Comparison of ENCODE assay signal across 12 cellular contexts in genomic region chr16:57530531-57531252, GRCh38. TPM values are rescaled to one million over a fixed set of nuclear protein-coding genes. Genes with fewer than 3 reads are reported as not detected.
DNase-seq lines count a peak whose midpoint lies in the region; ATAC-seq and TF ChIP-seq lines count a peak whose summit lies in the region.
"Had no signal": no experiment of that assay in that cellular context is flagged by ENCODE, and none has a peak within 500 bp of the region (broad histone marks: within the 10 kb centered on the region; RNA-seq: fewer than 3 reads in every experiment).

No MANE protein-coding gene starts in this region.

- no peak for ATAC-seq in Right ventricle myocardium superior (ENCODE audit: poor library complexity)
- ATAC-seq in Right ventricle myocardium inferior, result no peak
- no peak for ATAC-seq in upper lobe of right lung
- no peak for ATAC-seq in GM19351 (IDR thresholded peaks at IDR 0.05; ENCODE audit: unreplicated experiment)

- H3K27ac Mint-ChIP-seq in activated T-helper 1 cell treated with anti-CD3 and anti-CD28 coated beads, Interleukin-12 subunit alpha, Interleukin-12 subunit beta, Interleukin-2, Interleukin-4 antibody, amounts not matched to agents 30 ng/mL and 10 ng/mL and 1 ng/mL, durations not matched to agents 14 hours and 24 hours and 36 hours, result peak overlapping the region; percentile 97

- no peak overlapping the region for H3K23ac ChIP-seq in mesenchymal stem cell (ENCODE audit: low read length in 2 of 2)

- H3K4me3 ChIP-seq in mesenchymal stem cell (ENCODE audit: insufficient read depth in 1 of 2, low read depth in 1 of 2, low read length in 2 of 2), result no peak overlapping the region
- no peak overlapping the region for H3K4me3 ChIP-seq in upper lobe of right lung
- H3K4me3 ChIP-seq: MG63 had no signal

- H3K79me1 ChIP-seq in mesenchymal stem cell (replicated peaks; ENCODE audit: low read length, poor library complexity, severe bottlenecking), result peaks cover 47% of the 10 kb centered on the region

- peak overlapping the region; percentile 28 to 89 for H2BK12ac ChIP-seq in mesenchymal stem cell (ENCODE audit: low read length in 2 of 2)

- H2BK5ac ChIP-seq in mesenchymal stem cell (ENCODE audit: low read depth, low read length, poor library complexity, severe bottlenecking), result no peak overlapping the region

- H3K36me3 ChIP-seq in mesenchymal stem cell (ENCODE audit: control insufficient read depth in 1 of 2, insufficient read depth in 2 of 2, low read depth in 1 of 2, low read length in 2 of 2) (peaks cover 4 to 32% of the 10 kb centered on the region in 2 experiments), upper lobe of right lung (no peaks in the 10 kb centered on the region)
- H3K36me3 ChIP-seq: MG63 had no signal

- H3K4me1 ChIP-seq in mesenchymal stem cell (ENCODE audit: control insufficient read depth, insufficient read depth, low read depth, low read length) (peaks cover 66% of the 10 kb centered on the region), upper lobe of right lung (peaks cover 48% of the 10 kb centered on the region)

- H3K9me3 ChIP-seq in mesenchymal stem cell (ENCODE audit: control insufficient read depth, low read length) (no peaks in the 10 kb centered on the region), upper lobe of right lung (no peaks in the 10 kb centered on the region)
- H3K9me3 ChIP-seq: MG63 had no signal

- no peak for TF ChIP-seq CTCF in upper lobe of right lung (IDR thresholded peaks at IDR 0.05)

- H3K14ac ChIP-seq in mesenchymal stem cell (ENCODE audit: low read length in 2 of 2), result peak overlapping the region in 1 of 2 experiments; percentile 26

- peak overlapping the region; percentile 14 to 65 for H3K18ac ChIP-seq in mesenchymal stem cell (ENCODE audit: low read depth in 1 of 2, low read length in 2 of 2)

- H3K27ac ChIP-seq in mesenchymal stem cell (ENCODE audit: low read length, poor library complexity, severe bottlenecking), result no peak overlapping the region
- peak overlapping the region; percentile 68 for H3K27ac ChIP-seq in upper lobe of right lung

- H3K4me1 Mint-ChIP-seq in activated T-helper 1 cell treated with anti-CD3 and anti-CD28 coated beads, Interleukin-12 subunit alpha, Interleukin-12 subunit beta, Interleukin-2, Interleukin-4 antibody, amounts not matched to agents 30 ng/mL and 10 ng/mL and 1 ng/mL, durations not matched to agents 14 hours and 24 hours and 36 hours (ENCODE audit: low read depth), result peaks cover 51% of the 10 kb centered on the region

- H3K27me3 Mint-ChIP-seq in activated T-helper 1 cell treated with anti-CD3 and anti-CD28 coated beads, Interleukin-12 subunit alpha, Interleukin-12 subunit beta, Interleukin-2, Interleukin-4 antibody, amounts not matched to agents 30 ng/mL and 10 ng/mL and 1 ng/mL, durations not matched to agents 14 hours and 24 hours and 36 hours (ENCODE audit: insufficient read depth), result no peaks in the 10 kb centered on the region

- H3K27me3 ChIP-seq in mesenchymal stem cell (ENCODE audit: control insufficient read depth in 1 of 2, insufficient read depth in 1 of 2, low read length in 2 of 2), result no peaks in the 10 kb centered on the region
- H3K27me3 ChIP-seq in upper lobe of right lung, result no peaks in the 10 kb centered on the region
- H3K27me3 ChIP-seq: MG63 had no signal

- no peak overlapping the region for H3K9ac ChIP-seq in mesenchymal stem cell (ENCODE audit: low read length)

- peak overlapping the region; percentile 76 for H3K4me3 Mint-ChIP-seq in activated T-helper 1 cell treated with anti-CD3 and anti-CD28 coated beads, Interleukin-12 subunit alpha, Interleukin-12 subunit beta, Interleukin-2, Interleukin-4 antibody, amounts not matched to agents 30 ng/mL and 10 ng/mL and 1 ng/mL, durations not matched to agents 14 hours and 24 hours and 36 hours

- H4K8ac ChIP-seq in mesenchymal stem cell (ENCODE audit: low read length), result no peak overlapping the region

- H2AK5ac ChIP-seq in mesenchymal stem cell (ENCODE audit: low read length, severe bottlenecking), result peak overlapping the region; percentile 46

- H3K9me3 Mint-ChIP-seq in activated T-helper 1 cell treated with anti-CD3 and anti-CD28 coated beads, Interleukin-12 subunit alpha, Interleukin-12 subunit beta, Interleukin-2, Interleukin-4 antibody, amounts not matched to agents 30 ng/mL and 10 ng/mL and 1 ng/mL, durations not matched to agents 14 hours and 24 hours and 36 hours, result no peaks in the 10 kb centered on the region

- H2AFZ ChIP-seq in mesenchymal stem cell (ENCODE audit: low read depth, low read length), result no peak overlapping the region

- peak overlapping the region; percentile 87 for H2BK15ac ChIP-seq in mesenchymal stem cell (ENCODE audit: low read depth, poor library complexity, severe bottlenecking)

- no peak overlapping the region for H2BK120ac ChIP-seq in mesenchymal stem cell (ENCODE audit: low read depth, low read length)

- DNase-seq in Right ventricle myocardium superior (peak; percentile 27), Right ventricle myocardium inferior (ENCODE audit: missing footprints) (no peak), mesenchymal stem cell (no peak), upper lobe of right lung (peak; percentile 57), NCI-H446 (lab: John Stamatoyannopoulos, UW) (no peak), dermis blood vessel endothelial cell (no peak)
- DNase-seq in activated T-helper 1 cell treated with anti-CD3 and anti-CD28 coated beads, Interleukin-12 subunit alpha, Interleukin-12 subunit beta, Interleukin-2, Interleukin-4 antibody, amounts not matched to agents 30 ng/mL and 10 ng/mL and 1 ng/mL, durations not matched to agents 14 hours and 24 hours and 36 hours (ENCODE audit: low spot score), result no peak
- DNase-seq: COR-L47, nucleus accumbens had no signal

- peaks cover 8% of the 10 kb centered on the region for H3K36me3 Mint-ChIP-seq in activated T-helper 1 cell treated with anti-CD3 and anti-CD28 coated beads, Interleukin-12 subunit alpha, Interleukin-12 subunit beta, Interleukin-2, Interleukin-4 antibody, amounts not matched to agents 30 ng/mL and 10 ng/mL and 1 ng/mL, durations not matched to agents 14 hours and 24 hours and 36 hours (ENCODE audit: low read depth)

- H3K4me2 ChIP-seq in mesenchymal stem cell (ENCODE audit: low read length, poor library complexity, severe bottlenecking), result no peak overlapping the region

- peak overlapping the region; percentile 72 for H4K91ac ChIP-seq in mesenchymal stem cell (ENCODE audit: low read length)

- 85% methylated on average over 22 of the region's 22 CpGs for WGBS in mesenchymal stem cell

- peak overlapping the region; percentile 16 to 47 for H3K4ac ChIP-seq in mesenchymal stem cell (ENCODE audit: low read depth in 1 of 2, low read length in 2 of 2)

- intact Hi-C loops in Right ventricle myocardium superior (cut with DNase I) (no loop called here), Right ventricle myocardium inferior (cut with DNase I) (no loop called here), upper lobe of right lung (cut with DNase I) (no loop called here)
- intact Hi-C loops in activated T-helper 1 cell treated with anti-CD3 and anti-CD28 coated beads, Interleukin-12 subunit alpha, Interleukin-12 subunit beta, Interleukin-2, Interleukin-4 antibody, amounts not matched to agents 30 ng/mL and 10 ng/mL and 1 ng/mL, durations not matched to agents 14 hours and 24 hours and 36 hours (cut with micrococcal nuclease), result loop anchor here (5.0 to 10.0 kb wide), 3 partner anchors 283 to 918 kb away; partner anchors contain the start of genes ARL2BP and HERPUD1

RNA-seq across cellular contexts. Expression of gene CCDC102A, which starts 5.7 kb away (rescaled TPM):
- total RNA-seq in Right ventricle myocardium superior (10.5 TPM), Right ventricle myocardium inferior (10.9 TPM), upper lobe of right lung (11.3 TPM), dermis blood vessel endothelial cell (12.6 and 25.5 TPM in 2 replicates)
- 5.7 and 7.3 TPM in 2 replicates for total RNA-seq in activated T-helper 1 cell treated with anti-CD3 and anti-CD28 coated beads, Interleukin-12 subunit alpha, Interleukin-12 subunit beta, Interleukin-2, Interleukin-4 antibody, amounts not matched to agents 30 ng/mL and 10 ng/mL and 1 ng/mL, durations not matched to agents 14 hours and 24 hours and 36 hours
- polyA plus RNA-seq in mesenchymal stem cell (2013, experiment 1 of 2), result 4.5 TPM
- 4.8 TPM for polyA plus RNA-seq in mesenchymal stem cell (2013, experiment 2 of 2)

RNA-seq across cellular contexts. Expression of gene ADGRG5, which starts 11.8 kb away (rescaled TPM):
- total RNA-seq in Right ventricle myocardium superior (0.05 TPM), Right ventricle myocardium inferior (0.32 TPM), upper lobe of right lung (1.9 TPM), dermis blood vessel endothelial cell (not detected in 2 replicates)
- 5.8 and 7.4 TPM in 2 replicates for total RNA-seq in activated T-helper 1 cell treated with anti-CD3 and anti-CD28 coated beads, Interleukin-12 subunit alpha, Interleukin-12 subunit beta, Interleukin-2, Interleukin-4 antibody, amounts not matched to agents 30 ng/mL and 10 ng/mL and 1 ng/mL, durations not matched to agents 14 hours and 24 hours and 36 hours
- not detected for polyA plus RNA-seq in mesenchymal stem cell (2013, experiment 1 of 2)
- polyA plus RNA-seq in mesenchymal stem cell (2013, experiment 2 of 2), result not detected
- total RNA-seq: glomerular endothelial cell had no signal

RNA-seq across cellular contexts. Expression of gene DOK4, which starts 44.4 kb away (rescaled TPM):
- 7.5 TPM for total RNA-seq in Right ventricle myocardium superior
- 8.4 TPM for total RNA-seq in Right ventricle myocardium inferior
- total RNA-seq in activated T-helper 1 cell treated with anti-CD3 and anti-CD28 coated beads, Interleukin-12 subunit alpha, Interleukin-12 subunit beta, Interleukin-2, Interleukin-4 antibody, amounts not matched to agents 30 ng/mL and 10 ng/mL and 1 ng/mL, durations not matched to agents 14 hours and 24 hours and 36 hours, result 4.4 and 4.9 TPM in 2 replicates
- 29.6 TPM for polyA plus RNA-seq in mesenchymal stem cell (2013, experiment 1 of 2)
- 29.7 TPM for polyA plus RNA-seq in mesenchymal stem cell (2013, experiment 2 of 2)
- total RNA-seq in upper lobe of right lung, result 55.1 TPM
- total RNA-seq in dermis blood vessel endothelial cell, result 21.4 and 21.6 TPM in 2 replicates

Comparison
In these comparisons a context has a peak if more than half of its experiments do, and no peak if none do; other contexts are left out.
1. DNase-seq: peak in Right ventricle myocardium superior (single experiment) and upper lobe of right lung (single experiment); none in Right ventricle myocardium inferior (single experiment), activated T-helper 1 cell treated with anti-CD3 and anti-CD28 coated beads, Interleukin-12 subunit alpha, Interleukin-12 subunit beta, Interleukin-2, Interleukin-4 antibody, amounts not matched to agents 30 ng/mL and 10 ng/mL and 1 ng/mL, durations not matched to agents 14 hours and 24 hours and 36 hours (single experiment), mesenchymal stem cell (single experiment), NCI-H446 (0 of 2) and dermis blood vessel endothelial cell (single experiment).